Comparison of ENCODE assay signal across 18 cellular contexts in the genomic region with DNA sequence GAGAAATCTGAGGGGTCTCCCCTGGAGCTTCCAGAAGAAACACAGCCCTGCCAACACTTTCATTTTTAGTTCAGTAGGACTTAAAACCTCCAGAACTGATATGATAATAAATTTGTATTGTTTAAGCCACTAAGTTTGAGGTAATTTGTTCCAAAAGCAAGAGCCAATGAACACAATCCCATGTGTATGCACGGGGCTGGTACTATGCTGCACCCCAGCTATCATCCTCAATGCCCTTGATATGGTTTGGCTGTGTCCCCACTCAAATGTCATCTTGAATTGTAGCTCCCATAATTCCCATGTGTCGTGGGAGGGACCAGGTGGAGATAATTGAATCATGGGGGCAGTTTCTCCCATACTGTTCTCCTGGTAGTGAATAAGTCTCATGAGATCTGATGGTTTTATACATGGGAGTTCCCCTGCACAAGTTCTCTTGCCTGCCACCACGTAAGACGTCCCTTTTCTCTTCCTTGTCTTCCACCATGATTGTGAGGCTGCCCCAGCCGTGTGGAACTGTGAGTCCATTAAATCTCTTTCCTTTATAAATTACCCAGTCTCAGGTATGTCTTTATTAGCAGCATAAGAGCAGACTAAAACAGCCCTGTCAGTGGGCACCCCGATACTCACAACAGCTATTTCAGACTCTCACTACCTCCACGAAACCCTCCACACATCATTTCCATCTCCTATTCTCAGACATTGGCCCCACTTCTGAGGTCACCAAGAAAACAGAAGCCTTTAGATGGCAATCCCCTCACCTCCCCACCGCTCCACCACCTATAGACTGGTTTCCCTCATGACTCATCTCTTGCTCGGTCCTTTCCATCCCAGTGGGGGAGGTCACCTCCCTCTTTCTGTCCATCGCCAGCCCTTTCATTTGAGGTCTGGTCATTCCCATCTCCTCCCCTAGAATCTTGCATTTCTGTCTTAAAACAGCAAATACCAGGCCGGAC. TPM values are rescaled to one million over a fixed set of nuclear protein-coding genes. Genes with fewer than 3 reads are reported as not detected.
A peak's percentile ranks its signal among the peaks of the same experiment; 100 is the strongest.
DNase-seq lines count a peak whose midpoint lies in the region; ATAC-seq and TF ChIP-seq lines count a peak whose summit lies in the region.
"Had no signal": no experiment of that assay in that cellular context is flagged by ENCODE, and none has a peak within 500 bp of the region (broad histone marks: within the 10 kb centered on the region; RNA-seq: fewer than 3 reads in every experiment).

No MANE protein-coding gene starts in this region.

- intact Hi-C loops in lower lobe of right lung (cut with DNase I), result no loop called here
- intact Hi-C loops in lower leg skin (cut with DNase I; ENCODE audit: low total_unique reads), result no loop called here

- peaks cover 5% of the 10 kb centered on the region for H3K27me3 ChIP-seq in lower lobe of right lung (ENCODE audit: low read depth)
- H3K27me3 ChIP-seq: esophagus squamous epithelium, thyroid gland had no signal

- ATAC-seq in GM18508 (IDR thresholded peaks at IDR 0.05; ENCODE audit: insufficient read depth, unreplicated experiment) (peak; percentile 60), HG02973 (IDR thresholded peaks at IDR 0.05; ENCODE audit: unreplicated experiment) (peak; percentile 90), lower lobe of right lung (no peak)
- ATAC-seq: HepG2 had no signal

- DNase-seq in GM20000 (ENCODE audit: low spot score) (peak; percentile 80), lower lobe of right lung (peak; percentile 2), NCI-H774 (lab: John Stamatoyannopoulos, UW) (no peak), lower leg skin (ENCODE audit: low spot score in 2 of 2) (no peak), UCSD-AML1 (lab: John Stamatoyannopoulos, UW; ENCODE audit: unreplicated experiment) (no peak)
- DNase-seq: activated CD8-positive, alpha-beta memory T cell treated with anti-CD3 and anti-CD28 coated beads, Interleukin-2, amount 50 U/mL, for 48 hours; anterior cingulate cortex; CD4-positive, CD25-positive, alpha-beta regulatory T cell; esophagus squamous epithelium; mammary epithelial cell; NCI-H1105 treated with DMSO at 0.1 percent for 48 hours; NCI-H524 treated with DMSO at 0.1 percent for 48 hours; T-helper 9 cell; thyroid gland had no signal

- no peaks in the 10 kb centered on the region for H3K4me1 ChIP-seq in lower lobe of right lung
- H3K4me1 ChIP-seq: esophagus squamous epithelium, thyroid gland had no signal

- TF ChIP-seq CTCF in GM20000 (IDR thresholded peaks at IDR 0.05; ENCODE audit: extremely low read depth, missing control alignments), result no peak
- TF ChIP-seq CTCF in lower lobe of right lung (IDR thresholded peaks at IDR 0.05), result no peak
- TF ChIP-seq CTCF in lower leg skin (IDR thresholded peaks at IDR 0.05), result no peak

- no peaks in the 10 kb centered on the region for H3K9me3 ChIP-seq in lower lobe of right lung
- H3K9me3 ChIP-seq: esophagus squamous epithelium, thyroid gland had no signal

- H3K4me3 ChIP-seq in lower lobe of right lung (no peak overlapping the region), lower leg skin (ENCODE audit: low read depth, poor library complexity, severe bottlenecking) (no peak overlapping the region)
- H3K4me3 ChIP-seq: esophagus squamous epithelium, thyroid gland had no signal

- no peak overlapping the region for H3K27ac ChIP-seq in lower lobe of right lung
- H3K27ac ChIP-seq: esophagus squamous epithelium, thyroid gland had no signal

- no peak for TF ChIP-seq POLR2A in lower leg skin (IDR thresholded peaks at IDR 0.05)

- no peaks in the 10 kb centered on the region for H3K36me3 ChIP-seq in lower lobe of right lung
- H3K36me3 ChIP-seq: esophagus squamous epithelium, thyroid gland had no signal

- WGBS in lower leg skin, 2 donors, result 74 to 80% methylated on average over 10 to 11 of the region's 11 CpGs

RNA-seq across cellular contexts. Expression of a gene that starts 8.9 kb away (rescaled TPM):
- not detected for total RNA-seq in lower lobe of right lung
- not detected for total RNA-seq in lower leg skin
- total RNA-seq: CD4-positive, CD25-positive, alpha-beta regulatory T cell; esophagus squamous epithelium; HepG2; mammary epithelial cell; RPMI7951; thyroid gland had no signal

Comparison
In these comparisons a context has a peak if more than half of its experiments do, and no peak if none do; other contexts are left out.
1. ATAC-seq: peak in GM18508 (single experiment) and HG02973 (single experiment); none in lower lobe of right lung (0 of 2).
2. DNase-seq: peak in GM20000 (single experiment) and lower lobe of right lung (single experiment); none in NCI-H774 (single experiment), lower leg skin (0 of 2) and UCSD-AML1 (single experiment).